In genomic region chr20:22604815-22605214, GRCh38 we compare ENCODE assay signal across 9 cellular contexts. TPM values are rescaled to one million over a fixed set of nuclear protein-coding genes. Genes with fewer than 3 reads are reported as not detected.
"Had no signal": no experiment of that assay in that cellular context is flagged by ENCODE, and none has a peak within 500 bp of the region (broad histone marks: within the 10 kb centered on the region; RNA-seq: fewer than 3 reads in every experiment).

No MANE protein-coding gene starts in this region.

- DNase-seq: GDM1, GF-D8 had no signal

- H3K4me3 ChIP-seq: GM12878 had no signal

- FAIRE-seq: G401.6, GM12878, GM12891, GM12892, GM18507, GM19239 had no signal

- ATAC-seq: GM12878 had no signal

RNA-seq across cellular contexts. Expression of gene FOXA2, which starts 20.4 kb away (rescaled TPM):
- total RNA-seq: G401, GM12878 had no signal
- polyA plus RNA-seq: GM12878 had no signal
